22 cellular contexts compared by ENCODE assay signal in genomic region chr2:1287427-1287826, GRCh38.
"Had no signal": no experiment of that assay in that cellular context is flagged by ENCODE, and none has a peak within 500 bp of the region (broad histone marks: within the 10 kb centered on the region; RNA-seq: fewer than 3 reads in every experiment).

No MANE protein-coding gene starts in this region.

- H2AFZ ChIP-seq: hepatocyte had no signal

- DNase-seq: dermis blood vessel endothelial cell; dorsolateral prefrontal cortex; effector CD4-positive, alpha-beta T cell; effector memory CD4-positive, alpha-beta T cell; heart left ventricle; hypothalamus; immature natural killer cell; left cardiac atrium; left lung; left ventricle myocardium superior; lower lobe of right lung; mesenchymal stem cell; midbrain had no signal

- H3K79me2 ChIP-seq: hepatocyte had no signal

- H3K4me2 ChIP-seq: hepatocyte had no signal

- FAIRE-seq: colon, endothelial cell of umbilical vein, frontal cortex, keratinocyte had no signal

- H3K4me3 ChIP-seq: coronary artery, dorsolateral prefrontal cortex, esophagus muscularis mucosa, gastroesophageal sphincter, heart left ventricle, hepatocyte, left lung, lower lobe of right lung had no signal

- H3K27ac ChIP-seq: coronary artery, dorsolateral prefrontal cortex, esophagus muscularis mucosa, foreskin keratinocyte, gastroesophageal sphincter, heart left ventricle, hepatocyte, left lung, lower lobe of right lung had no signal

- H3K4me1 ChIP-seq: foreskin keratinocyte, left lung, lower lobe of right lung had no signal

- H3K9me3 ChIP-seq: esophagus muscularis mucosa, gastroesophageal sphincter, left lung, lower lobe of right lung had no signal

- H3K27me3 ChIP-seq: dorsolateral prefrontal cortex, foreskin keratinocyte, hepatocyte had no signal

- H3K36me3 ChIP-seq: esophagus muscularis mucosa, gastroesophageal sphincter, heart left ventricle, left lung, lower lobe of right lung had no signal

- ATAC-seq: gastroesophageal sphincter, heart left ventricle, left cardiac atrium, left lung, left ventricle myocardium superior, lower lobe of right lung had no signal
